ENCODE assay signal across 8 cellular contexts in genomic region chr6:57222684-57223077, GRCh38. TPM values are rescaled to one million over a fixed set of nuclear protein-coding genes. Genes with fewer than 3 reads are reported as not detected.
DNase-seq lines count a peak whose midpoint lies in the region; ATAC-seq, FAIRE-seq and TF ChIP-seq lines count a peak whose summit lies in the region.

No MANE protein-coding gene starts in this region.

- H3K4me1 Mint-ChIP-seq in Calu3 (ENCODE audit: low read depth, unreplicated experiment) = peaks cover 7% of the 10 kb centered on the region

- H3K4me3 Mint-ChIP-seq in Calu3 (ENCODE audit: low read depth, unreplicated experiment) = peak overlapping the region; percentile 100

- peaks cover 16% of the 10 kb centered on the region for H3K36me3 Mint-ChIP-seq in Calu3 (ENCODE audit: insufficient read depth, unreplicated experiment)

- peak overlapping the region; percentile 92 for H3K4me3 ChIP-seq in PC-3 (ENCODE audit: low read length)
- peak overlapping the region; percentile 75 to 96 (median 90) for H3K4me3 ChIP-seq in endothelial cell of umbilical vein (replicated peaks in 1 of 3; ENCODE audit: insufficient read depth in 1 of 3, low read depth in 1 of 3, low read length in 3 of 3)
- H3K4me3 ChIP-seq in ovary = peak overlapping the region; percentile 99

- H3K27ac ChIP-seq in PC-3 (ENCODE audit: low read length) (no peak overlapping the region), endothelial cell of umbilical vein (ENCODE audit: insufficient read depth, low read depth, low read length) (peak overlapping the region; percentile 3), ovary (peak overlapping the region in 1 of 2 donors; percentile 83), foreskin keratinocyte (no peak overlapping the region)

- ATAC-seq in PC-3 (no peak), foreskin keratinocyte (no peak), HG03108 (IDR thresholded peaks at IDR 0.05; ENCODE audit: unreplicated experiment) (no peak), HG03565 (IDR thresholded peaks at IDR 0.05; ENCODE audit: unreplicated experiment) (no peak)

- intact Hi-C loops in Calu3 (cut with micrococcal nuclease; ENCODE audit: unreplicated experiment) = loop anchor here (2.0 kb wide), 1 partner anchor 46 kb away; no protein-coding TSS in a partner anchor
- intact Hi-C loops in PC-3 (cut with micrococcal nuclease) = no loop called here
- intact Hi-C loops in endothelial cell of umbilical vein (cut with micrococcal nuclease) = loop anchor here (1.0 kb wide), 2 partner anchors 94 to 267 kb away; partner anchors contain the start of gene BEND6
- intact Hi-C loops in ovary (cut with DNase I) = no loop called here

- TF ChIP-seq EP300 in ovary (IDR thresholded peaks at IDR 0.05) = no peak

- POLR2A ChIA-PET in PC-3 (lab: Charles Lee; ENCODE audit: unreplicated experiment) (interaction anchor here (0.8 kb wide), 1 partner anchor 91 kb away, joined by 3 read pairs; no protein-coding TSS in a partner anchor), endothelial cell of umbilical vein (lab: Charles Lee) (interaction anchor here (0.8 kb wide), 1 partner anchor 25 kb away, joined by 3 read pairs; no protein-coding TSS in a partner anchor)

- H3F3A ChIP-seq in PC-3 (ENCODE audit: low read length, unreplicated experiment) = no peaks in the 10 kb centered on the region

- H3K9me2 ChIP-seq in PC-3 (replicated peaks; ENCODE audit: low read length) = no peaks in the 10 kb centered on the region

- no peak for DNase-seq in Calu3
- DNase-seq in PC-3 = no peak
- DNase-seq in endothelial cell of umbilical vein (ENCODE audit: low read depth, low spot score) = no peak
- DNase-seq in ovary = no peak
- no peak for DNase-seq in foreskin keratinocyte
- no peak for DNase-seq in stimulated activated CD4-positive, alpha-beta T cell treated with anti-CD3 and anti-CD28 coated beads, Interleukin-2, amount 100 ng/mL, for 48 hours

- 5 to 15% (median 5%) methylated on average over 8 of the region's 8 CpGs for WGBS in ovary, 3 donors

- H3K9me3 ChIP-seq in PC-3 (ENCODE audit: low read length) = no peaks in the 10 kb centered on the region
- no peaks in the 10 kb centered on the region for H3K9me3 ChIP-seq in endothelial cell of umbilical vein (replicated peaks; ENCODE audit: control insufficient read depth, insufficient read depth, low read length)
- H3K9me3 ChIP-seq in ovary = no peaks in the 10 kb centered on the region

- H3K4me2 ChIP-seq in PC-3 (ENCODE audit: low read length) (peak overlapping the region; percentile 92), endothelial cell of umbilical vein (ENCODE audit: insufficient read depth, low read length) (peak overlapping the region; percentile 94)

- H3K27me3 Mint-ChIP-seq in Calu3 (ENCODE audit: unreplicated experiment) = no peaks in the 10 kb centered on the region

- peak overlapping the region; percentile 93 for H2AFZ ChIP-seq in PC-3 (ENCODE audit: low read length)
- H2AFZ ChIP-seq in endothelial cell of umbilical vein (ENCODE audit: low read depth, low read length) = peak overlapping the region; percentile 90

- CTCF ChIA-PET in Calu3 (lab: Charles Lee) = no interaction called here
- CTCF ChIA-PET in PC-3 (lab: Charles Lee) = no interaction called here
- CTCF ChIA-PET in endothelial cell of umbilical vein (lab: Charles Lee) = interaction anchor here (1.2 to 3.3 kb wide), 7 partner anchors 11 to 318 kb away, joined by 3 to 16 read pairs (median 9); partner anchors contain the start of gene PRIM2

- no peaks in the 10 kb centered on the region for H3K9me1 ChIP-seq in endothelial cell of umbilical vein (replicated peaks; ENCODE audit: control insufficient read depth, extremely low read depth, insufficient read depth, low read length)

- peak overlapping the region; percentile 70 for H3K27ac Mint-ChIP-seq in Calu3 (ENCODE audit: unreplicated experiment)

- peak overlapping the region; percentile 88 for H3K9ac ChIP-seq in PC-3 (ENCODE audit: low read length)
- H3K9ac ChIP-seq in endothelial cell of umbilical vein (replicated peaks; ENCODE audit: extremely low read depth, insufficient read depth, low read length) = peak overlapping the region; percentile 74

- dilution Hi-C loops in endothelial cell of umbilical vein (cut with MboI; ENCODE audit: extremely low pct_ligation_motif_present, low sequenced_read_pairs) = no loop called here

- no peaks in the 10 kb centered on the region for H3K9me3 Mint-ChIP-seq in Calu3 (ENCODE audit: low read depth, unreplicated experiment)

- H3K79me2 ChIP-seq in PC-3 (ENCODE audit: low read length) = peaks cover 42% of the 10 kb centered on the region
- peaks cover 21% of the 10 kb centered on the region for H3K79me2 ChIP-seq in endothelial cell of umbilical vein (ENCODE audit: control insufficient read depth, insufficient read depth, low read length)

- peaks cover 7% of the 10 kb centered on the region for H3K4me1 ChIP-seq in PC-3 (ENCODE audit: insufficient read depth, low read length)
- H3K4me1 ChIP-seq in endothelial cell of umbilical vein (ENCODE audit: control insufficient read depth, extremely low read depth, insufficient read depth, low read length) = peaks cover 11% of the 10 kb centered on the region
- H3K4me1 ChIP-seq in ovary (ENCODE audit: insufficient read depth) = peaks cover 1% of the 10 kb centered on the region
- H3K4me1 ChIP-seq in foreskin keratinocyte = peaks cover 13% of the 10 kb centered on the region

- TF ChIP-seq POLR2A in endothelial cell of umbilical vein (IDR thresholded peaks at IDR 0.05; ENCODE audit: low read depth, low read length) (no peak), ovary (IDR thresholded peaks at IDR 0.05) (no peak)

- BruUV-seq in Calu3 (replicated peaks; lab: Mats Ljungman, UMichigan) (no TSS peak), PC-3 (replicated peaks; lab: Mats Ljungman, UMichigan) (TSS peak; percentile 93), endothelial cell of umbilical vein (replicated peaks; lab: Mats Ljungman, UMichigan) (no TSS peak)

- no peak for FAIRE-seq in endothelial cell of umbilical vein (lab: Jason Lieb, UNC)

- H3K36me3 ChIP-seq in PC-3 (ENCODE audit: low read depth, low read length) (no peaks in the 10 kb centered on the region), endothelial cell of umbilical vein (ENCODE audit: control insufficient read depth in 2 of 2, extremely low read depth in 1 of 2, insufficient read depth in 2 of 2, low read length in 2 of 2) (no peaks in the 10 kb centered on the region), ovary (no peaks in the 10 kb centered on the region)

- no peaks in the 10 kb centered on the region for H4K20me1 ChIP-seq in PC-3 (ENCODE audit: low read length)
- no peaks in the 10 kb centered on the region for H4K20me1 ChIP-seq in endothelial cell of umbilical vein (replicated peaks; ENCODE audit: control insufficient read depth, extremely low read depth, insufficient read depth, low read length)

- TF ChIP-seq CTCF in Calu3 (IDR thresholded peaks at IDR 0.05; ENCODE audit: unreplicated experiment) = no peak
- no peak for TF ChIP-seq CTCF in PC-3 (conservative IDR thresholded peaks at IDR 0.05; ENCODE audit: low read depth, low read length)
- no peak for TF ChIP-seq CTCF in endothelial cell of umbilical vein (IDR thresholded peaks at IDR 0.05; ENCODE audit: extremely low read depth in 1 of 2, insufficient read depth in 1 of 2, low read depth in 1 of 2, low read length in 2 of 2)
- no peak for TF ChIP-seq CTCF in ovary (IDR thresholded peaks at IDR 0.05)
- no peak for TF ChIP-seq CTCF in foreskin keratinocyte (conservative IDR thresholded peaks at IDR 0.05)

- no peaks in the 10 kb centered on the region for H3K27me3 ChIP-seq in PC-3 (ENCODE audit: low read length)
- no peaks in the 10 kb centered on the region for H3K27me3 ChIP-seq in endothelial cell of umbilical vein (ENCODE audit: control insufficient read depth in 2 of 2, insufficient read depth in 2 of 2, low read length in 2 of 2)
- no peaks in the 10 kb centered on the region for H3K27me3 ChIP-seq in ovary
- no peaks in the 10 kb centered on the region for H3K27me3 ChIP-seq in foreskin keratinocyte

TF ChIP-seq in endothelial cell of umbilical vein, 7 proteins besides CTCF, POLR2A, EP300 and RAD21 (continues in another document):
- TF ChIP-seq MYC (IDR thresholded peaks at IDR 0.05; ENCODE audit: low read depth, low read length) (no peak), FOS (IDR thresholded peaks at IDR 0.05; ENCODE audit: borderline replicate concordance, insufficient read depth, low read length) (no peak), JUN (IDR thresholded peaks at IDR 0.05; ENCODE audit: borderline replicate concordance, insufficient read depth, insufficient read length, low read depth) (no peak)
- TF ChIP-seq, protein P1, sequence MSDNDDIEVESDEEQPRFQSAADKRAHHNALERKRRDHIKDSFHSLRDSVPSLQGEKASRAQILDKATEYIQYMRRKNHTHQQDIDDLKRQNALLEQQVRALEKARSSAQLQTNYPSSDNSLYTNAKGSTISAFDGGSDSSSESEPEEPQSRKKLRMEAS (IDR thresholded peaks at IDR 0.05; ENCODE audit: insufficient read depth, insufficient read length) = no peak

RNA-seq across cellular contexts. Expression of gene RAB23, which starts 0.6 kb away (rescaled TPM):
- total RNA-seq in Calu3 (2022) = 10.9 and 11.0 TPM in 2 replicates
- total RNA-seq in PC-3 (2014; rRNA removed) = 8.2 and 11.2 TPM in 2 replicates
- total RNA-seq in endothelial cell of umbilical vein = 8.8 and 9.4 TPM in 2 replicates
- polyA plus RNA-seq in endothelial cell of umbilical vein = 3.3 and 3.4 TPM in 2 replicates
- polyA plus RNA-seq in endothelial cell of umbilical vein (2011; cell fraction: cytosol; rRNA removed) = 4.6 TPM in 2 replicates
- polyA plus RNA-seq in endothelial cell of umbilical vein (2011; cell fraction: nucleus; rRNA removed) = 3.3 and 4.3 TPM in 2 replicates
- polyA plus RNA-seq in endothelial cell of umbilical vein (2012) = 9.1 and 11.8 TPM in 2 replicates
- 4.5 and 5.2 TPM in 2 replicates for polyA minus RNA-seq in endothelial cell of umbilical vein
- 5.3 TPM for polyA minus RNA-seq in endothelial cell of umbilical vein (2011; cell fraction: cytosol; rRNA and poly(A)+ RNA removed)
- polyA minus RNA-seq in endothelial cell of umbilical vein (2011; cell fraction: nucleus; rRNA and poly(A)+ RNA removed) = 2.9 and 4.4 TPM in 2 replicates
- total RNA-seq in ovary = 10 to 100 TPM; 14.2 to 24.7 (median 15.8) TPM
- 10 to 100 TPM; 16.7 to 31.0 TPM for polyA plus RNA-seq in ovary
- 17.2 and 18.2 TPM in 2 replicates for total RNA-seq in foreskin keratinocyte
- polyA plus RNA-seq in foreskin keratinocyte = 6.9 and 9.3 TPM in 2 replicates

RNA-seq across cellular contexts. Expression of gene BAG2, which starts 50.6 kb away (rescaled TPM):
- total RNA-seq in Calu3 (2022) = 9.6 and 12.1 TPM in 2 replicates
- total RNA-seq in PC-3 (2014; rRNA removed) = 8.9 and 10.4 TPM in 2 replicates
- 3.6 and 3.9 TPM in 2 replicates for total RNA-seq in endothelial cell of umbilical vein
- polyA plus RNA-seq in endothelial cell of umbilical vein = 0.91 and 1.1 TPM in 2 replicates
- 1.5 and 1.6 TPM in 2 replicates for polyA plus RNA-seq in endothelial cell of umbilical vein (2011; cell fraction: cytosol; rRNA removed)
- 1.0 and 1.4 TPM in 2 replicates for polyA plus RNA-seq in endothelial cell of umbilical vein (2011; cell fraction: nucleus; rRNA removed)
- 2.1 and 4.8 TPM in 2 replicates for polyA plus RNA-seq in endothelial cell of umbilical vein (2012)
- polyA minus RNA-seq in endothelial cell of umbilical vein = 0.91 and 1.5 TPM in 2 replicates
- 10.3 TPM for polyA minus RNA-seq in endothelial cell of umbilical vein (2011; cell fraction: cytosol; rRNA and poly(A)+ RNA removed)
- polyA minus RNA-seq in endothelial cell of umbilical vein (2011; cell fraction: nucleus; rRNA and poly(A)+ RNA removed) = 2.0 and 2.5 TPM in 2 replicates
- 10 to 100 TPM in 5 of 7 donors, 1 to 10 TPM in 2; 9.4 to 18.2 (median 13.6) TPM for total RNA-seq in ovary
- polyA plus RNA-seq in ovary = 10 to 100 TPM in 1 of 2 donors, 1 to 10 TPM in 1; 9.6 to 13.4 TPM
- total RNA-seq in foreskin keratinocyte = 1.4 and 1.9 TPM in 2 replicates
- 0.82 and 1.4 TPM in 2 replicates for polyA plus RNA-seq in foreskin keratinocyte

Comparison
In these comparisons a context has a peak if more than half of its experiments do, and no peak if none do; other contexts are left out.
1. intact Hi-C loops: an anchor here in Calu3 (2.0 kb wide) and endothelial cell of umbilical vein (1.0 kb wide); none called in PC-3 and ovary.